ENCODE assay signal across 8 cellular contexts in genomic region chr3:8301977-8302589, GRCh38.
DNase-seq lines count a peak whose midpoint lies in the region; ATAC-seq and TF ChIP-seq lines count a peak whose summit lies in the region.

No MANE protein-coding gene starts in this region.

- H3K18ac ChIP-seq in mesendoderm (ENCODE audit: low read length), result peak overlapping the region; percentile 63

- peak overlapping the region; percentile 47 for H3K56ac ChIP-seq in mesendoderm (ENCODE audit: low read length)

- H3K27me3 ChIP-seq in colonic mucosa, result no peaks in the 10 kb centered on the region
- no peaks in the 10 kb centered on the region for H3K27me3 ChIP-seq in mesendoderm (ENCODE audit: insufficient read depth, low read length, poor library complexity)

- H3K9ac ChIP-seq in colonic mucosa (ENCODE audit: low read depth in 2 of 2, low read length in 2 of 2) (no peak overlapping the region), mesendoderm (ENCODE audit: low read length) (no peak overlapping the region)

- WGBS in mesendoderm (ENCODE audit: extremely low coverage, insufficient coverage, low lambda C conversion rate), result no CpG with 5 or more reads among the region's 6 CpGs

- no peak overlapping the region for H3K4me2 ChIP-seq in mesendoderm (ENCODE audit: low read length)

- no peak overlapping the region for H2AK5ac ChIP-seq in mesendoderm (ENCODE audit: low read length)

- H4K5ac ChIP-seq in mesendoderm (ENCODE audit: low read length), result no peak overlapping the region

- peak; percentile 34 for TF ChIP-seq CTCF in colonic mucosa (IDR thresholded peaks at IDR 0.05)

- H2BK120ac ChIP-seq in mesendoderm (ENCODE audit: low read depth, low read length), result peak overlapping the region; percentile 85

- DNase-seq in NCI-H510A treated with DMSO at 0.1 percent for 48 hours (lab: John Stamatoyannopoulos, UW), result peak; percentile 70
- no peak for DNase-seq in NCI-H510A (lab: John Stamatoyannopoulos, UW)
- DNase-seq in NOMO-1 treated with DMSO at 0.1 percent for 48 hours (lab: John Stamatoyannopoulos, UW; ENCODE audit: unreplicated experiment), result peak; percentile 53
- no peak for DNase-seq in colonic mucosa
- DNase-seq in mesendoderm, result peak; percentile 75
- no peak for DNase-seq in NCI-H2196 treated with DMSO at 0.1 percent for 48 hours (lab: John Stamatoyannopoulos, UW; ENCODE audit: unreplicated experiment)
- no peak for DNase-seq in posterior cingulate gyrus

- H3K4me1 ChIP-seq in colonic mucosa (no peaks in the 10 kb centered on the region), mesendoderm (ENCODE audit: control insufficient read depth, low read depth, low read length) (peaks cover 3% of the 10 kb centered on the region)

- peak overlapping the region; percentile 98 for H3K4ac ChIP-seq in mesendoderm (ENCODE audit: low read depth, low read length)

- H3K23ac ChIP-seq in mesendoderm (ENCODE audit: low read length), result no peak overlapping the region

- H2BK15ac ChIP-seq in mesendoderm (replicated peaks; ENCODE audit: low read depth), result peak overlapping the region; percentile 65

- ATAC-seq in HG02642 (IDR thresholded peaks at IDR 0.05; ENCODE audit: poor library complexity, unreplicated experiment), result peak; percentile 58

- H3K79me2 ChIP-seq in mesendoderm (ENCODE audit: control insufficient read depth, insufficient read depth, low read length), result no peaks in the 10 kb centered on the region

- H3K27ac ChIP-seq in colonic mucosa (no peak overlapping the region), mesendoderm (ENCODE audit: low read depth, low read length) (no peak overlapping the region)

- H3K36me3 ChIP-seq in colonic mucosa, result no peaks in the 10 kb centered on the region
- no peaks in the 10 kb centered on the region for H3K36me3 ChIP-seq in mesendoderm (ENCODE audit: control insufficient read depth, insufficient read depth, low read length)

- no peak overlapping the region for H4K8ac ChIP-seq in mesendoderm (ENCODE audit: low read depth, low read length)

- H3K79me1 ChIP-seq in mesendoderm (ENCODE audit: low read length), result no peaks in the 10 kb centered on the region

- H2BK5ac ChIP-seq in mesendoderm (ENCODE audit: low read length), result peak overlapping the region; percentile 20

- H3K4me3 ChIP-seq in colonic mucosa (no peak overlapping the region), mesendoderm (ENCODE audit: low read length) (no peak overlapping the region)

- H3K9me3 ChIP-seq in colonic mucosa, result no peaks in the 10 kb centered on the region

- intact Hi-C loops in colonic mucosa (cut with DNase I), result no loop called here
- intact Hi-C loops in posterior cingulate gyrus (cut with DNase I), result loop anchor here (10.0 kb wide), 1 partner anchor 507 kb away; no protein-coding TSS in a partner anchor

Comparison
In these comparisons a context has a peak if more than half of its experiments do, and no peak if none do; other contexts are left out.
1. DNase-seq: peak in NCI-H510A treated with DMSO at 0.1 percent for 48 hours (single experiment), NOMO-1 treated with DMSO at 0.1 percent for 48 hours (single experiment) and mesendoderm (single experiment); none in NCI-H510A (single experiment), colonic mucosa (single experiment), NCI-H2196 treated with DMSO at 0.1 percent for 48 hours (single experiment) and posterior cingulate gyrus (0 of 10).